8 cellular contexts compared by ENCODE assay signal in the genomic region with DNA sequence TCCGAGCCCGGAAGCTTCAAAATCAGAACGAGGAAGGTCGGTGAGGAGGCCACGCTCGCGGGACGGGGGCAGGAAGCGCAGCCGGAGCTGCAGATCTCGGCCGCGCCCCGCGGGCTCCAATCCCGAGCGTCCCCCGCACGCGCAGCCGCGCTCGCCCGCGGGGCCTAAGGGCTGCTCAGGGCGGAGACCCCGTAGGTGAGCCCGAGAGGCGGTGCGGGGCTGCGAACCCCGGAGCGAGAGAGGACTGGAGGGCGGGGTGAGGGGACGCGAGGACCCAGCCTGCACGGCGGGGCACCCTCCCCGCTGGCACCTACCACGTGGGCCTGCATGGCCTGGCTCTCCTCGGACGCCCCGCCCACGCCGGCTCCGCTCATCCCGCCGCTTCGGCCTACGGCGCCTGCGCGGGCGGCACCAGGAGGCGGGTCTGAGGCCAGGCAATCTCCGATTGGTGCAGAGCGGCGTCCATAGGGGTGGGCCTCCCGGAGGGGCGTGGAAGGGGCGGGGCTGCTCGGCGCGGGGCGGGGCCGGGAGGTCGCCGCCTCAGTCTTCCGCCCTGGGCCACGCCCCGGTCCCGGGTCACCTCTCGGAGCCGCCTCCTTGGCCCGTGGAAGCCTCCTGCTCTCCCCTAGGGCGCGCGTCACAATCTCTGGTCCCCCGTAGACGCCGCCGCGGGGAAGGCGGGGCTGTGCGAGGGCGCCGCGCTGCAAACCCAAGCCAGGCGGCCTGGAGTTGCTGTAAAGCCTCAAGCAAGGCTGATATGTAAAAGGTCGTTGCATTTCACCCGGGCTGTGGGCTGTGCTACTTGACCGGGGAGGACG. TPM values are rescaled to one million over a fixed set of nuclear protein-coding genes. Genes with fewer than 3 reads are reported as not detected.
DNase-seq lines count a peak whose midpoint lies in the region; ATAC-seq and TF ChIP-seq lines count a peak whose summit lies in the region.

No MANE protein-coding gene starts in this region.

- peak overlapping the region; percentile 69 for H3K27ac Mint-ChIP-seq in type B pancreatic cell

- DNase-seq in NCI-H1105 treated with DMSO at 0.1 percent for 48 hours (lab: John Stamatoyannopoulos, UW) (peak; percentile 82), adipocyte (ENCODE audit: low read depth) (peak; percentile 99), heart left ventricle (peak; percentile 97 to 99 (median 98)), pons (ENCODE audit: low spot score) (peak; percentile 98), type B pancreatic cell (ENCODE audit: extremely low spot score, unreplicated experiment) (peak; percentile 98)

- intact Hi-C loops in heart left ventricle (cut with DNase I) = no loop called here

- H3K27ac ChIP-seq in SU-DHL-6 (ENCODE audit: low read depth, low read length) (peak overlapping the region; percentile 71), heart left ventricle (peak overlapping the region; percentile 27 to 95 (median 86))

- no peak for TF ChIP-seq CTCF in SU-DHL-6 (IDR thresholded peaks at IDR 0.05; ENCODE audit: insufficient read depth, low read length, poor library complexity, severe bottlenecking)
- peak in 1 of 12 donors; percentile 19 for TF ChIP-seq CTCF in heart left ventricle (IDR thresholded peaks at IDR 0.05)
- TF ChIP-seq CTCF in type B pancreatic cell (conservative IDR thresholded peaks at IDR 0.05) = no peak

- no peaks in the 10 kb centered on the region for H3K27me3 ChIP-seq in SU-DHL-6 (ENCODE audit: low read length)
- H3K27me3 ChIP-seq in adipocyte (replicated peaks; ENCODE audit: control insufficient read depth, insufficient read depth, low read length) = no peaks in the 10 kb centered on the region
- H3K27me3 ChIP-seq in heart left ventricle = no peaks in the 10 kb centered on the region

- no peaks in the 10 kb centered on the region for H3K79me2 ChIP-seq in SU-DHL-6 (ENCODE audit: insufficient read depth, low read length)

- peaks cover 16% of the 10 kb centered on the region; the same call in 1 of the 2 replicates for H3F3A ChIP-seq in SU-DHL-6 (ENCODE audit: insufficient read depth)

- peak overlapping the region; percentile 75 for H2AFZ ChIP-seq in SU-DHL-6 (ENCODE audit: low read depth, low read length, severe bottlenecking)

- H3K9me3 ChIP-seq in SU-DHL-6 (ENCODE audit: insufficient read depth, low read length) (no peaks in the 10 kb centered on the region), adipocyte (ENCODE audit: control insufficient read depth, low read length) (no peaks in the 10 kb centered on the region), heart left ventricle (peaks cover 0 to 6% (median 0%) of the 10 kb centered on the region in 12 donors)

- peaks cover 3% of the 10 kb centered on the region for H3K27me3 Mint-ChIP-seq in type B pancreatic cell

- peaks cover 4% of the 10 kb centered on the region for H3K4me1 Mint-ChIP-seq in type B pancreatic cell (ENCODE audit: unreplicated experiment)

- H3K36me3 ChIP-seq in SU-DHL-6 (ENCODE audit: low read length) (no peaks in the 10 kb centered on the region), adipocyte (ENCODE audit: control insufficient read depth, insufficient read depth, low read length, severe bottlenecking) (peaks cover 6% of the 10 kb centered on the region), heart left ventricle (peaks cover 0 to 6% (median 0%) of the 10 kb centered on the region in 9 donors)

- peak overlapping the region; percentile 66 for H3K9ac ChIP-seq in SU-DHL-6 (ENCODE audit: low read length)
- peak overlapping the region; percentile 89 for H3K9ac ChIP-seq in adipocyte (ENCODE audit: low read length)

- H3K4me2 ChIP-seq in SU-DHL-6 (ENCODE audit: low read depth, low read length, poor library complexity, severe bottlenecking) = peak overlapping the region; percentile 71

- WGBS in heart left ventricle, 4 donors = 0 to 1% (median 1%) methylated on average over 14 to 93 of the region's 93 CpGs

- peaks cover 32% of the 10 kb centered on the region for H3K4me1 ChIP-seq in adipocyte (ENCODE audit: control insufficient read depth, insufficient read depth, low read length)
- peaks cover 0 to 46% (median 25%) of the 10 kb centered on the region in 12 donors for H3K4me1 ChIP-seq in heart left ventricle

- ATAC-seq in HG02642 (IDR thresholded peaks at IDR 0.05; ENCODE audit: poor library complexity, unreplicated experiment) (peak; percentile 89), heart left ventricle (peak; percentile 97 to 98 (median 98))

- peak; percentile 65 for TF ChIP-seq POLR2A in GM10847 (IDR thresholded peaks at IDR 0.05; ENCODE audit: extremely low read depth, insufficient read length)
- peak in 1 of 2 donors; percentile 89 for TF ChIP-seq POLR2A in heart left ventricle (IDR thresholded peaks at IDR 0.05)

- H3K9me3 Mint-ChIP-seq in type B pancreatic cell = peaks cover 2% of the 10 kb centered on the region

- H3K36me3 Mint-ChIP-seq in type B pancreatic cell = peaks cover 10% of the 10 kb centered on the region

- peak overlapping the region; percentile 88 for H3K4me3 Mint-ChIP-seq in type B pancreatic cell

- H4K20me1 ChIP-seq in SU-DHL-6 (ENCODE audit: low read depth, low read length) = no peaks in the 10 kb centered on the region

- H3K4me3 ChIP-seq in SU-DHL-6 (ENCODE audit: insufficient read depth, low read length, poor library complexity, severe bottlenecking) (peak overlapping the region; percentile 58), adipocyte (ENCODE audit: low read length) (peak overlapping the region; percentile 90), heart left ventricle (peak overlapping the region; percentile 66 to 93 (median 84))

- no peaks in the 10 kb centered on the region for H3K9me2 ChIP-seq in SU-DHL-6 (replicated peaks; ENCODE audit: insufficient read depth, low read length)

RNA-seq across cellular contexts. Expression of a gene that starts 27.8 kb away (rescaled TPM):
- total RNA-seq in heart left ventricle (100 to 1,000 TPM in 1 of 9 donors, 10 to 100 TPM in 8; 60.6 to 121 (median 79.5) TPM), type B pancreatic cell (ENCODE audit: low replicate concordance) (76.2 and 145 TPM in 2 replicates)
- 100 to 1,000 TPM in 1 of 2 donors, 10 to 100 TPM in 1; 59.4 to 144 TPM for polyA plus RNA-seq in heart left ventricle

Comparison
In these comparisons a context has a peak if more than half of its experiments do, and no peak if none do; other contexts are left out.
1. Peak in every context shown above with its lines: DNase-seq, ATAC-seq, H3K4me3 ChIP-seq and H3K27ac ChIP-seq.